1 cellular context compared by ENCODE assay signal in the genomic region with DNA sequence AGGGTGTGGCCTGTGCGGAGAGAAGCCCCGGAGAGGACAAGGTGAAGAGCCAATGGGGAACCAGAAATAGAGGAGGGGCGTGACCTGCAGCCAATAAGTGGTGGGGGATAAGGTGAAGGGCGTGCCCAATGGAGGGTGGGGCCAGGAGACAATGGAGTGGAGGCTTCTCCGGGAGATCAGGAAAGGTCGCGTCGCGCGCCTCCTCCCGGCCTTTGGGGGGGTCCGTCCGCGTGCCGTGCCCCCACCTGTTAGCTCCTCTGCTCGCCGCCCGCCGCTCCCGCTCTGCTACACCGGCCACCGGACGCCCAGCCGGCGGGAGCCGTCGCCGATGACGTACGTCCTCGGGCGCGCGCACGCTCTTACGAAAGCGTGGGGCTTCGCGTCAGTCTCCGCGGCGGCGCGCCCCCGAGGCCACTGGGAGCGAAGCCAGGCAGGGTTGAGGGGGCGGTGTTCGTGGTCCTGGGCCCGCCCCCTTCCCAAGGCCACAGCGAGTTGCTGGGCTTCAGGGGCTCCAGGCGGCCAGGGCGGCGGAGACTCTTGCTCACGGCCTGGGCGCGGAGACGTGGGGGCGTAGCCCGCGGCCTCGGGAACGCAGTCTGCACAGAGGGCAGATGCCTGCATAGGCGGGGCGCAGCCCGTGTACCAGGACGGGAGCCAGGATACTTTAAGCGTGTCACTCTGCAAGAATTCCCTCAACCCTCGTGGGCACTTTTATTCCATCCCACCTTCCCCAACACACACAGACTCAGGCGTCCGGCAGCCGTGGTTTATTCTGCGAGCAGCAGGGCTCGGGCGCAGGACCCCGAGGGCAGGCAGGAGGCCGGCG.
A peak's percentile ranks its signal among the peaks of the same experiment; 100 is the strongest.
TF ChIP-seq lines count a peak whose summit lies in the region.

A gene (minus strand): TSS at position 337 of the 826 bp plus-strand sequence. CDS start 3,353 bp downstream, outside the sequence.

TF ChIP-seq in HepG2, 621 proteins besides CTCF, POLR2A, EP300 and RAD21 (continued from another document and continues in another):
- TF ChIP-seq, protein P1, sequence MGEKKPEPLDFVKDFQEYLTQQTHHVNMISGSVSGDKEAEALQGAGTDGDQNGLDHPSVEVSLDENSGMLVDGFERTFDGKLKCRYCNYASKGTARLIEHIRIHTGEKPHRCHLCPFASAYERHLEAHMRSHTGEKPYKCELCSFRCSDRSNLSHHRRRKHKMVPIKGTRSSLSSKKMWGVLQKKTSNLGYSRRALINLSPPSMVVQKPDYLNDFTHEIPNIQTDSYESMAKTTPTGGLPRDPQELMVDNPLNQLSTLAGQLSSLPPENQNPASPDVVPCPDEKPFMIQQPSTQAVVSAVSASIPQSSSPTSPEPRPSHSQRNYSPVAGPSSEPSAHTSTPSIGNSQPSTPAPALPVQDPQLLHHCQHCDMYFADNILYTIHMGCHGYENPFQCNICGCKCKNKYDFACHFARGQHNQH (CRISPR knock-in tag; IDR thresholded peaks at IDR 0.05) = peak; percentile 75; the same call in 1 of the 2 replicates
- TF ChIP-seq ZNF138 (CRISPR knock-in tag; IDR thresholded peaks at IDR 0.05; ENCODE audit: low read depth) = peak; percentile 73; the same call in 1 of the 2 replicates
- TF ChIP-seq BORCS8-MEF2B (CRISPR knock-in tag; IDR thresholded peaks at IDR 0.05) = peak; percentile 84
- no peak for TF ChIP-seq MBD4 (IDR thresholded peaks at IDR 0.05; ENCODE audit: borderline replicate concordance, low read length)
- TF ChIP-seq, protein P2, sequence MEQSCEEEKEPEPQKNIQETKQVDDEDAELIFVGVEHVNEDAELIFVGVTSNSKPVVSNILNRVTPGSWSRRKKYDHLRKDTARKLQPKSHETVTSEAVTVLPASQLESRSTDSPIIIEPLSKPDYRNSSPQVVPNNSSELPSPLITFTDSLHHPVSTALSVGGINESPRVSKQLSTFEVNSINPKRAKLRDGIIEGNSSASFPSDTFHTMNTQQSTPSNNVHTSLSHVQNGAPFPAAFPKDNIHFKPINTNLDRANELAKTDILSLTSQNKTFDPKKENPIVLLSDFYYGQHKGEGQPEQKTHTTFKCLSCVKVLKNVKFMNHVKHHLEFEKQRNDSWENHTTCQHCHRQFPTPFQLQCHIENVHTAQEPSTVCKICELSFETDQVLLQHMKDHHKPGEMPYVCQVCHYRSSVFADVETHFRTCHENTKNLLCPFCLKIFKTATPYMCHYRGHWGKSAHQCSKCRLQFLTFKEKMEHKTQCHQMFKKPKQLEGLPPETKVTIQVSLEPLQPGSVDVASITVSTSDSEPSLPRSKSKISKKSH (CRISPR knock-in tag; IDR thresholded peaks at IDR 0.05; ENCODE audit: borderline replicate concordance) = peak; percentile 43; the same call in 1 of the 2 replicates
- TF ChIP-seq, protein P3, sequence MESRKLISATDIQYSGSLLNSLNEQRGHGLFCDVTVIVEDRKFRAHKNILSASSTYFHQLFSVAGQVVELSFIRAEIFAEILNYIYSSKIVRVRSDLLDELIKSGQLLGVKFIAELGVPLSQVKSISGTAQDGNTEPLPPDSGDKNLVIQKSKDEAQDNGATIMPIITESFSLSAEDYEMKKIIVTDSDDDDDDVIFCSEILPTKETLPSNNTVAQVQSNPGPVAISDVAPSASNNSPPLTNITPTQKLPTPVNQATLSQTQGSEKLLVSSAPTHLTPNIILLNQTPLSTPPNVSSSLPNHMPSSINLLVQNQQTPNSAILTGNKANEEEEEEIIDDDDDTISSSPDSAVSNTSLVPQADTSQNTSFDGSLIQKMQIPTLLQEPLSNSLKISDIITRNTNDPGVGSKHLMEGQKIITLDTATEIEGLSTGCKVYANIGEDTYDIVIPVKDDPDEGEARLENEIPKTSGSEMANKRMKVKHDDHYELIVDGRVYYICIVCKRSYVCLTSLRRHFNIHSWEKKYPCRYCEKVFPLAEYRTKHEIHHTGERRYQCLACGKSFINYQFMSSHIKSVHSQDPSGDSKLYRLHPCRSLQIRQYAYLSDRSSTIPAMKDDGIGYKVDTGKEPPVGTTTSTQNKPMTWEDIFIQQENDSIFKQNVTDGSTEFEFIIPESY (CRISPR knock-in tag; IDR thresholded peaks at IDR 0.05) = no peak
- TF ChIP-seq, protein P4, sequence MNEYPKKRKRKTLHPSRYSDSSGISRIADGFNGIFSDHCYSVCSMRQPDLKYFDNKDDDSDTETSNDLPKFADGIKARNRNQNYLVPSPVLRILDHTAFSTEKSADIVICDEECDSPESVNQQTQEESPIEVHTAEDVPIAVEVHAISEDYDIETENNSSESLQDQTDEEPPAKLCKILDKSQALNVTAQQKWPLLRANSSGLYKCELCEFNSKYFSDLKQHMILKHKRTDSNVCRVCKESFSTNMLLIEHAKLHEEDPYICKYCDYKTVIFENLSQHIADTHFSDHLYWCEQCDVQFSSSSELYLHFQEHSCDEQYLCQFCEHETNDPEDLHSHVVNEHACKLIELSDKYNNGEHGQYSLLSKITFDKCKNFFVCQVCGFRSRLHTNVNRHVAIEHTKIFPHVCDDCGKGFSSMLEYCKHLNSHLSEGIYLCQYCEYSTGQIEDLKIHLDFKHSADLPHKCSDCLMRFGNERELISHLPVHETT (CRISPR knock-in tag; conservative IDR thresholded peaks at IDR 0.05) = peak; percentile 97
- TF ChIP-seq KDM1A (CRISPR knock-in tag; IDR thresholded peaks at IDR 0.05) = 0 out of 2 replicates have a peak, but pooled peaks have one; percentile 38
- TF ChIP-seq PITX1 (CRISPR knock-in tag; IDR thresholded peaks at IDR 0.05) = no peak
- TF ChIP-seq ZBTB7A (CRISPR knock-in tag; IDR thresholded peaks at IDR 0.05) = no peak; the same call in 1 of the 2 replicates
- no peak; the same call in 1 of the 2 replicates for TF ChIP-seq ARNT2 (CRISPR knock-in tag; IDR thresholded peaks at IDR 0.05; ENCODE audit: low read depth)
- TF ChIP-seq ZBTB21 (CRISPR knock-in tag; IDR thresholded peaks at IDR 0.05) = peak; percentile 90
- no peak for TF ChIP-seq ZNF672 (CRISPR knock-in tag; IDR thresholded peaks at IDR 0.05)
- no peak for TF ChIP-seq SSRP1 (CRISPR knock-in tag; IDR thresholded peaks at IDR 0.05)
- no peak for TF ChIP-seq NFE2L2 (IDR thresholded peaks at IDR 0.05; ENCODE audit: low read length)
- TF ChIP-seq ISL2 (CRISPR knock-in tag; IDR thresholded peaks at IDR 0.05) = peak; percentile 61
- no peak for TF ChIP-seq NR2F2 (IDR thresholded peaks at IDR 0.05; ENCODE audit: borderline replicate concordance, low read depth)
- TF ChIP-seq SP5 (CRISPR knock-in tag; IDR thresholded peaks at IDR 0.05; ENCODE audit: borderline replicate concordance, low read depth) = peak; percentile 88
- no peak for TF ChIP-seq MTA3 (CRISPR knock-in tag; IDR thresholded peaks at IDR 0.05)
- no peak for TF ChIP-seq ISX (CRISPR knock-in tag; conservative IDR thresholded peaks at IDR 0.05)
- no peak for TF ChIP-seq ZNF879 (CRISPR knock-in tag; IDR thresholded peaks at IDR 0.05)
- TF ChIP-seq GATA4 (IDR thresholded peaks at IDR 0.05; ENCODE audit: borderline replicate concordance, low read depth) = 0 out of 2 replicates have a peak, but pooled peaks have one; percentile 4
- TF ChIP-seq FOXM1 (CRISPR knock-in tag; IDR thresholded peaks at IDR 0.05) = no peak
- no peak; the same call in 1 of the 2 replicates for TF ChIP-seq CHD4 (IDR thresholded peaks at IDR 0.05; ENCODE audit: borderline replicate concordance, low read length)
- peak; percentile 92 for TF ChIP-seq KDM5B (CRISPR knock-in tag; IDR thresholded peaks at IDR 0.05; ENCODE audit: borderline replicate concordance)
- TF ChIP-seq, protein P5, sequence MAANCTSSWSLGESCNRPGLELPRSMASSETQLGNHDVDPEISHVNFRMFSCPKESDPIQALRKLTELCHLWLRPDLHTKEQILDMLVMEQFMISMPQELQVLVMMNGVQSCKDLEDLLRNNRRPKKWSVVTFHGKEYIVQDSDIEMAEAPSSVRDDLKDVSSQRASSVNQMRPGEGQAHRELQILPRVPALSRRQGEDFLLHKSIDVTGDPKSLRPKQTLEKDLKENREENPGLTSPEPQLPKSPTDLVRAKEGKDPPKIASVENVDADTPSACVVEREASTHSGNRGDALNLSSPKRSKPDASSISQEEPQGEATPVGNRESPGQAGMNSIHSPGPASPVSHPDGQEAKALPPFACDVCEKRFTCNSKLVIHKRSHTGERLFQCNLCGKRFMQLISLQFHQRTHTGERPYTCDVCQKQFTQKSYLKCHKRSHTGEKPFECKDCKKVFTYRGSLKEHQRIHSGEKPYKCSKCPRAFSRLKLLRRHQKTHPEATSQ (CRISPR knock-in tag; IDR thresholded peaks at IDR 0.05; ENCODE audit: borderline replicate concordance) = 0 out of 2 replicates have a peak, but pooled peaks have one; percentile 13
- no peak for TF ChIP-seq SIN3B (IDR thresholded peaks at IDR 0.05; ENCODE audit: low read length)
- TF ChIP-seq RBM22 (optimal IDR thresholded peaks at IDR 0.05; ENCODE audit: low read length) = no peak
- 0 out of 2 replicates have a peak, but pooled peaks have one; percentile 16 for TF ChIP-seq ZNF225 (CRISPR knock-in tag; IDR thresholded peaks at IDR 0.05)
- no peak for TF ChIP-seq KDM6A (CRISPR knock-in tag; IDR thresholded peaks at IDR 0.05; ENCODE audit: low read depth)
- peak; percentile 29 for TF ChIP-seq ELF1 (CRISPR knock-in tag; IDR thresholded peaks at IDR 0.05)
- TF ChIP-seq, protein P6, sequence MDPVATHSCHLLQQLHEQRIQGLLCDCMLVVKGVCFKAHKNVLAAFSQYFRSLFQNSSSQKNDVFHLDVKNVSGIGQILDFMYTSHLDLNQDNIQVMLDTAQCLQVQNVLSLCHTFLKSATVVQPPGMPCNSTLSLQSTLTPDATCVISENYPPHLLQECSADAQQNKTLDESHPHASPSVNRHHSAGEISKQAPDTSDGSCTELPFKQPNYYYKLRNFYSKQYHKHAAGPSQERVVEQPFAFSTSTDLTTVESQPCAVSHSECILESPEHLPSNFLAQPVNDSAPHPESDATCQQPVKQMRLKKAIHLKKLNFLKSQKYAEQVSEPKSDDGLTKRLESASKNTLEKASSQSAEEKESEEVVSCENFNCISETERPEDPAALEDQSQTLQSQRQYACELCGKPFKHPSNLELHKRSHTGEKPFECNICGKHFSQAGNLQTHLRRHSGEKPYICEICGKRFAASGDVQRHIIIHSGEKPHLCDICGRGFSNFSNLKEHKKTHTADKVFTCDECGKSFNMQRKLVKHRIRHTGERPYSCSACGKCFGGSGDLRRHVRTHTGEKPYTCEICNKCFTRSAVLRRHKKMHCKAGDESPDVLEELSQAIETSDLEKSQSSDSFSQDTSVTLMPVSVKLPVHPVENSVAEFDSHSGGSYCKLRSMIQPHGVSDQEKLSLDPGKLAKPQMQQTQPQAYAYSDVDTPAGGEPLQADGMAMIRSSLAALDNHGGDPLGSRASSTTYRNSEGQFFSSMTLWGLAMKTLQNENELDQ (CRISPR knock-in tag; IDR thresholded peaks at IDR 0.05; ENCODE audit: borderline replicate concordance) = peak; percentile 43; the same call in 1 of the 2 replicates
- peak; percentile 95 for TF ChIP-seq SPEN (CRISPR knock-in tag; IDR thresholded peaks at IDR 0.05; ENCODE audit: low read depth)
- TF ChIP-seq, protein P7, sequence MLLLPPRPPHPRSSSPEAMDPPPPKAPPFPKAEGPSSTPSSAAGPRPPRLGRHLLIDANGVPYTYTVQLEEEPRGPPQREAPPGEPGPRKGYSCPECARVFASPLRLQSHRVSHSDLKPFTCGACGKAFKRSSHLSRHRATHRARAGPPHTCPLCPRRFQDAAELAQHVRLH (CRISPR knock-in tag; IDR thresholded peaks at IDR 0.05; ENCODE audit: borderline replicate concordance, low read depth) = peak; percentile 71
- TF ChIP-seq, protein P8, sequence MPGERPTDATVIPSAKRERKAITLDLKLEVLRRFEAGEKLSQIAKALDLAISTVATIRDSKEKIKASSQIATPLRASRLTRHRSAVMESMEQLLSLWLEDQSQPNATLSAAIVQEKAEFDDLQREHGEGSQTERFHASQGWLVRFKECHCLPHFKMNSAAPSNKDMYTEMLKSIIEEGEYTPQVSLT (CRISPR knock-in tag; IDR thresholded peaks at IDR 0.05; ENCODE audit: borderline replicate concordance, low read depth) = no peak
- TF ChIP-seq MZF1 (CRISPR knock-in tag; IDR thresholded peaks at IDR 0.05; ENCODE audit: borderline replicate concordance) = no peak
- peak; percentile 83 for TF ChIP-seq ATF7-NPFF (CRISPR knock-in tag; IDR thresholded peaks at IDR 0.05; ENCODE audit: low read depth)
- no peak for TF ChIP-seq ZNF180 (CRISPR knock-in tag; IDR thresholded peaks at IDR 0.05; ENCODE audit: borderline replicate concordance, low read depth)
- TF ChIP-seq, protein P9, sequence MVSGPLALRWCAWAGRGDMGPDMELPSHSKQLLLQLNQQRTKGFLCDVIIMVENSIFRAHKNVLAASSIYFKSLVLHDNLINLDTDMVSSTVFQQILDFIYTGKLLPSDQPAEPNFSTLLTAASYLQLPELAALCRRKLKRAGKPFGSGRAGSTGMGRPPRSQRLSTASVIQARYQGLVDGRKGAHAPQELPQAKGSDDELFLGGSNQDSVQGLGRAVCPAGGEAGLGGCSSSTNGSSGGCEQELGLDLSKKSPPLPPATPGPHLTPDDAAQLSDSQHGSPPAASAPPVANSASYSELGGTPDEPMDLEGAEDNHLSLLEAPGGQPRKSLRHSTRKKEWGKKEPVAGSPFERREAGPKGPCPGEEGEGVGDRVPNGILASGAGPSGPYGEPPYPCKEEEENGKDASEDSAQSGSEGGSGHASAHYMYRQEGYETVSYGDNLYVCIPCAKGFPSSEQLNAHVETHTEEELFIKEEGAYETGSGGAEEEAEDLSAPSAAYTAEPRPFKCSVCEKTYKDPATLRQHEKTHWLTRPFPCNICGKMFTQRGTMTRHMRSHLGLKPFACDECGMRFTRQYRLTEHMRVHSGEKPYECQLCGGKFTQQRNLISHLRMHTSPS (CRISPR knock-in tag; IDR thresholded peaks at IDR 0.05; ENCODE audit: low read depth) = no peak
- TF ChIP-seq MAFK (conservative IDR thresholded peaks at IDR 0.05 in 1 of 2, IDR thresholded peaks at IDR 0.05 in 1 of 2; ENCODE audit: low read length in 2 of 2) = no peak
- TF ChIP-seq, protein P10, sequence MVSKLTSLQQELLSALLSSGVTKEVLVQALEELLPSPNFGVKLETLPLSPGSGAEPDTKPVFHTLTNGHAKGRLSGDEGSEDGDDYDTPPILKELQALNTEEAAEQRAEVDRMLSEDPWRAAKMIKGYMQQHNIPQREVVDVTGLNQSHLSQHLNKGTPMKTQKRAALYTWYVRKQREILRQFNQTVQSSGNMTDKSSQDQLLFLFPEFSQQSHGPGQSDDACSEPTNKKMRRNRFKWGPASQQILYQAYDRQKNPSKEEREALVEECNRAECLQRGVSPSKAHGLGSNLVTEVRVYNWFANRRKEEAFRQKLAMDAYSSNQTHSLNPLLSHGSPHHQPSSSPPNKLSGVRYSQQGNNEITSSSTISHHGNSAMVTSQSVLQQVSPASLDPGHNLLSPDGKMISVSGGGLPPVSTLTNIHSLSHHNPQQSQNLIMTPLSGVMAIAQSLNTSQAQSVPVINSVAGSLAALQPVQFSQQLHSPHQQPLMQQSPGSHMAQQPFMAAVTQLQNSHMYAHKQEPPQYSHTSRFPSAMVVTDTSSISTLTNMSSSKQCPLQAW (CRISPR knock-in tag; IDR thresholded peaks at IDR 0.05) = no peak; the same call in 1 of the 2 replicates
- no peak; the same call in 1 of the 2 replicates for TF ChIP-seq ZNF713 (CRISPR knock-in tag; IDR thresholded peaks at IDR 0.05)
- TF ChIP-seq ZSCAN25 (CRISPR knock-in tag; IDR thresholded peaks at IDR 0.05) = peak; percentile 77; the same call in 1 of the 2 replicates
